26 cellular contexts compared by ENCODE assay signal in the genomic region with DNA sequence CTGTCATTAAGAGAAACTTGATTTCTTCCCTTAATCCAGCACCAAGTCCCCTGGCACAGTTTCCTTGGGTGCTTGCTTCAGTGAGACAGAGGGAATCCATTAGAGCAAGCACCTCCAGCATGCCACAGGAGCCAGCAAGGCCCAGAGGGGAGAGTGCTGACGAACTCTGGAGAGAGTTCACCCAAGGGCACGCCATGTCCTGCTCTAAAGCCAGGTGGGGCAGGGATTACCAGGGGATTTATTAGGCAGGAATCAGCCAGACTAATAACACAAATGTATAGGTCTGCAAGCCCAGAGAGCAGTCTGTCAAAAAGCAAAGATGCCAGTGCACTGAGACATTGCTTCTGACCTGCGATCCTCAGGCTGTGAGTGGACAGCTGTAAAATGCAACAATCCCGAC.
"Had no signal": no experiment of that assay in that cellular context is flagged by ENCODE, and none has a peak within 500 bp of the region (broad histone marks: within the 10 kb centered on the region; RNA-seq: fewer than 3 reads in every experiment).

No MANE protein-coding gene starts in this region.

- H3K4me1 ChIP-seq: left ventricle myocardium inferior, neural progenitor cell, right atrium auricular region, right lobe of liver, stomach, testis, thyroid gland, transverse colon, upper lobe of left lung had no signal

- H3K27me3 ChIP-seq: hepatocyte, neural progenitor cell, neutrophil, ovary, right atrium auricular region, right lobe of liver, stomach, testis, thyroid gland, transverse colon, upper lobe of left lung had no signal

- H3K9me3 Mint-ChIP-seq: mesothelial cell of epicardium; naive B cell; natural killer cell; nephron progenitor cell; neural progenitor cell; stimulated activated naive B cell treated with anti-CD40 and anti-IgM and Interleukin-4, amounts not matched to agents 10 μg/mL and 1 μg/mL and 100 μg/mL, for 72 hours had no signal

- H3K4me1 Mint-ChIP-seq: mesothelial cell of epicardium, nephron progenitor cell, neural progenitor cell had no signal

- DNase-seq: left ventricle myocardium inferior; mesendoderm; naive B cell; natural killer cell; nephron progenitor cell; ovary; right lobe of liver; stimulated activated CD4-positive, alpha-beta T cell treated with anti-CD3 and anti-CD28 coated beads, Interleukin-1b, Interleukin-23, amount 100 ng/mL, for 48 hours; stimulated activated CD4-positive, alpha-beta T cell treated with anti-CD3 and anti-CD28 coated beads, Interleukin-2, amount 100 ng/mL, for 48 hours; stimulated activated CD4-positive, alpha-beta T cell treated with anti-CD3 and anti-CD28 coated beads, Interleukin-4, amount 100 ng/mL, for 4 hours; stimulated activated CD8-positive, alpha-beta memory T cell treated with anti-CD3 and anti-CD28 coated beads, Interleukin-4, amount 100 ng/mL, for 48 hours; stimulated activated naive B cell treated with anti-CD40 and anti-IgM and Interleukin-4, amounts not matched to agents 10 μg/mL and 1 μg/mL and 100 μg/mL, for 72 hours; stimulated activated naive CD8-positive, alpha-beta T cell treated with anti-CD3 and anti-CD28 coated beads, Interleukin-15, Interleukin-2, amounts not matched to agents 100 U/mL and 50 U/mL, for 24 hours; stomach; testis; thyroid gland; transverse colon; upper lobe of left lung had no signal

- H3K27ac Mint-ChIP-seq: mesothelial cell of epicardium; natural killer cell; nephron progenitor cell; neural progenitor cell; progenitor cell of endocrine pancreas; stimulated activated naive B cell treated with anti-CD40 and anti-IgM and Interleukin-4, amounts not matched to agents 10 μg/mL and 1 μg/mL and 100 μg/mL, for 72 hours had no signal

- H3K4me3 Mint-ChIP-seq: mesothelial cell of epicardium; naive B cell; natural killer cell; nephron progenitor cell; neural progenitor cell; stimulated activated naive B cell treated with anti-CD40 and anti-IgM and Interleukin-4, amounts not matched to agents 10 μg/mL and 1 μg/mL and 100 μg/mL, for 72 hours had no signal

- H3K27ac ChIP-seq: hepatocyte, left ventricle myocardium inferior, neural progenitor cell, neutrophil, ovary, right atrium auricular region, right lobe of liver, stomach, testis, thyroid gland, transverse colon, upper lobe of left lung had no signal

- H3K9me3 ChIP-seq: left ventricle myocardium inferior, neutrophil, ovary, right atrium auricular region, right lobe of liver, stomach, testis, thyroid gland, transverse colon, upper lobe of left lung had no signal

- ATAC-seq: natural killer cell; right lobe of liver; stimulated activated naive B cell treated with anti-CD40 and anti-IgM and Interleukin-4, amounts not matched to agents 10 μg/mL and 1 μg/mL and 100 μg/mL, for 72 hours; stimulated activated naive CD8-positive, alpha-beta T cell treated with anti-CD3 and anti-CD28 coated beads, Interleukin-15, Interleukin-2, amounts not matched to agents 100 U/mL and 50 U/mL, for 24 hours had no signal

- H3K36me3 Mint-ChIP-seq: mesothelial cell of epicardium; naive B cell; natural killer cell; neural progenitor cell; stimulated activated naive B cell treated with anti-CD40 and anti-IgM and Interleukin-4, amounts not matched to agents 10 μg/mL and 1 μg/mL and 100 μg/mL, for 72 hours had no signal

- H3K36me3 ChIP-seq: left ventricle myocardium inferior, neural progenitor cell, neutrophil, ovary, right atrium auricular region, right lobe of liver, stomach, thyroid gland, transverse colon, upper lobe of left lung had no signal

- H3K4me3 ChIP-seq: hepatocyte, left ventricle myocardium inferior, lung, neural progenitor cell, ovary, right atrium auricular region, right lobe of liver, smooth muscle cell, stomach, testis, thyroid gland, transverse colon, upper lobe of left lung had no signal
